1 cellular context compared by ENCODE assay signal in the genomic region with DNA sequence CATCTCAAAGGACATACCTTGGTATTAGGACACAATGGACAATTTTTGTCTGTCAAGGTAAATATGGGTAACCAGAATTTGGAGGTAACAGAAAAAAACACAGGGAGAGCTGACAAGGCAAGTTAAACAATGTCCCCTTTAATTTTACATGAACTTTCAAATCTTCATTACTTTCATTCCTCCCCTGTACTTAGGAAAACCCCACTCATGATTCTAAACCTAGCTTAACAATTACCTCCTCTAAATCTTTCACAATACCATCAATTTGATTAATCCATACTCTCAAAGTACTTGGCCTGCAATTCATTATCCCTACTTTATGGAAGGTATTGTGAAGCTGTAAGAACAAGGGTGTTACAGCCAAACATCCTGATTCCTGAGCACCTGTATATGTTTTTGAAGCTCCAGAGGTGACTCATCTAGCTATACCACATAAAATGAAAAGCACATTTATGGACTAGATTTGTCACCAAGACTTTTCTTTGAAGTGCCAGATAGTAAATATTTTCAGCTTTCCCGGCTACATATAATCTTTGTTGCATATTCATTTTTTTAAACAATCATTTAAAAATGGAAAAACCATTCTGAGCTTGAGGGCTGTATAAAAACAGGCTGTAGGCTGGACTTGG.
TF ChIP-seq lines count a peak whose summit lies in the region.

No MANE protein-coding gene starts in this region.

TF ChIP-seq in GM23338, 12 proteins besides CTCF, POLR2A, EP300 and RAD21:
- TF ChIP-seq, protein P1, sequence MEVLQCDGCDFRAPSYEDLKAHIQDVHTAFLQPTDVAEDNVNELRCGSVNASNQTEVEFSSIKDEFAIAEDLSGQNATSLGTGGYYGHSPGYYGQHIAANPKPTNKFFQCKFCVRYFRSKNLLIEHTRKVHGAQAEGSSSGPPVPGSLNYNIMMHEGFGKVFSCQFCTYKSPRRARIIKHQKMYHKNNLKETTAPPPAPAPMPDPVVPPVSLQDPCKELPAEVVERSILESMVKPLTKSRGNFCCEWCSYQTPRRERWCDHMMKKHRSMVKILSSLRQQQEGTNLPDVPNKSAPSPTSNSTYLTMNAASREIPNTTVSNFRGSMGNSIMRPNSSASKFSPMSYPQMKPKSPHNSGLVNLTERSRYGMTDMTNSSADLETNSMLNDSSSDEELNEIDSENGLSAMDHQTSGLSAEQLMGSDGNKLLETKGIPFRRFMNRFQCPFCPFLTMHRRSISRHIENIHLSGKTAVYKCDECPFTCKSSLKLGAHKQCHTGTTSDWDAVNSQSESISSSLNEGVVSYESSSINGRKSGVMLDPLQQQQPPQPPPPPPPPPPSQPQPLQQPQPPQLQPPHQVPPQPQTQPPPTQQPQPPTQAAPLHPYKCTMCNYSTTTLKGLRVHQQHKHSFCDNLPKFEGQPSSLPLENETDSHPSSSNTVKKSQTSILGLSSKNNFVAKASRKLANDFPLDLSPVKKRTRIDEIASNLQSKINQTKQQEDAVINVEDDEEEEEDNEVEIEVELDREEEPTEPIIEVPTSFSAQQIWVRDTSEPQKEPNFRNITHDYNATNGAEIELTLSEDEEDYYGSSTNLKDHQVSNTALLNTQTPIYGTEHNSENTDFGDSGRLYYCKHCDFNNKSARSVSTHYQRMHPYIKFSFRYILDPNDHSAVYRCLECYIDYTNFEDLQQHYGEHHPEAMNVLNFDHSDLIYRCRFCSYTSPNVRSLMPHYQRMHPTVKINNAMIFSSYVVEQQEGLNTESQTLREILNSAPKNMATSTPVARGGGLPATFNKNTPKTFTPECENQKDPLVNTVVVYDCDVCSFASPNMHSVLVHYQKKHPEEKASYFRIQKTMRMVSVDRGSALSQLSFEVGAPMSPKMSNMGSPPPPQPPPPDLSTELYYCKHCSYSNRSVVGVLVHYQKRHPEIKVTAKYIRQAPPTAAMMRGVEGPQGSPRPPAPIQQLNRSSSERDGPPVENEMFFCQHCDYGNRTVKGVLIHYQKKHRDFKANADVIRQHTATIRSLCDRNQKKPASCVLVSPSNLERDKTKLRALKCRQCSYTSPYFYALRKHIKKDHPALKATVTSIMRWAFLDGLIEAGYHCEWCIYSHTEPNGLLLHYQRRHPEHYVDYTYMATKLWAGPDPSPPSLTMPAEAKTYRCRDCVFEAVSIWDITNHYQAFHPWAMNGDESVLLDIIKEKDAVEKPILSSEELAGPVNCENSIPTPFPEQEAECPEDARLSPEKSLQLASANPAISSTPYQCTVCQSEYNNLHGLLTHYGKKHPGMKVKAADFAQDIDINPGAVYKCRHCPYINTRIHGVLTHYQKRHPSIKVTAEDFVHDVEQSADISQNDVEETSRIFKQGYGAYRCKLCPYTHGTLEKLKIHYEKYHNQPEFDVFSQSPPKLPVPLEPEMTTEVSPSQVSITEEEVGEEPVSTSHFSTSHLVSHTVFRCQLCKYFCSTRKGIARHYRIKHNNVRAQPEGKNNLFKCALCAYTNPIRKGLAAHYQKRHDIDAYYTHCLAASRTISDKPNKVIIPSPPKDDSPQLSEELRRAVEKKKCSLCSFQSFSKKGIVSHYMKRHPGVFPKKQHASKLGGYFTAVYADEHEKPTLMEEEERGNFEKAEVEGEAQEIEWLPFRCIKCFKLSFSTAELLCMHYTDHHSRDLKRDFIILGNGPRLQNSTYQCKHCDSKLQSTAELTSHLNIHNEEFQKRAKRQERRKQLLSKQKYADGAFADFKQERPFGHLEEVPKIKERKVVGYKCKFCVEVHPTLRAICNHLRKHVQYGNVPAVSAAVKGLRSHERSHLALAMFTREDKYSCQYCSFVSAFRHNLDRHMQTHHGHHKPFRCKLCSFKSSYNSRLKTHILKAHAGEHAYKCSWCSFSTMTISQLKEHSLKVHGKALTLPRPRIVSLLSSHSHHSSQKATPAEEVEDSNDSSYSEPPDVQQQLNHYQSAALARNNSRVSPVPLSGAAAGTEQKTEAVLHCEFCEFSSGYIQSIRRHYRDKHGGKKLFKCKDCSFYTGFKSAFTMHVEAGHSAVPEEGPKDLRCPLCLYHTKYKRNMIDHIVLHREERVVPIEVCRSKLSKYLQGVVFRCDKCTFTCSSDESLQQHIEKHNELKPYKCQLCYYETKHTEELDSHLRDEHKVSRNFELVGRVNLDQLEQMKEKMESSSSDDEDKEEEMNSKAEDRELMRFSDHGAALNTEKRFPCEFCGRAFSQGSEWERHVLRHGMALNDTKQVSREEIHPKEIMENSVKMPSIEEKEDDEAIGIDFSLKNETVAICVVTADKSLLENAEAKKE (CRISPR knock-in tag; IDR thresholded peaks at IDR 0.05), result no peak
- TF ChIP-seq STAT1 (IDR thresholded peaks at IDR 0.05; ENCODE audit: unreplicated experiment) (no peak), JUNB (IDR thresholded peaks at IDR 0.05; ENCODE audit: unreplicated experiment) (no peak), NANOG (IDR thresholded peaks at IDR 0.05; ENCODE audit: borderline replicate concordance) (no peak), EZH2 (IDR thresholded peaks at IDR 0.05; ENCODE audit: low read depth, unreplicated experiment) (no peak), ZNF331 (CRISPR knock-in tag; IDR thresholded peaks at IDR 0.05; ENCODE audit: low read depth) (no peak), CREB1 (CRISPR knock-in tag; IDR thresholded peaks at IDR 0.05; ENCODE audit: low read depth) (no peak), EZH2phosphoT487 (IDR thresholded peaks at IDR 0.05; ENCODE audit: unreplicated experiment) (no peak), POLR2AphosphoS5 (IDR thresholded peaks at IDR 0.05; ENCODE audit: low read depth) (no peak), ZNF114 (CRISPR knock-in tag; IDR thresholded peaks at IDR 0.05) (no peak)
- TF ChIP-seq, protein P2, sequence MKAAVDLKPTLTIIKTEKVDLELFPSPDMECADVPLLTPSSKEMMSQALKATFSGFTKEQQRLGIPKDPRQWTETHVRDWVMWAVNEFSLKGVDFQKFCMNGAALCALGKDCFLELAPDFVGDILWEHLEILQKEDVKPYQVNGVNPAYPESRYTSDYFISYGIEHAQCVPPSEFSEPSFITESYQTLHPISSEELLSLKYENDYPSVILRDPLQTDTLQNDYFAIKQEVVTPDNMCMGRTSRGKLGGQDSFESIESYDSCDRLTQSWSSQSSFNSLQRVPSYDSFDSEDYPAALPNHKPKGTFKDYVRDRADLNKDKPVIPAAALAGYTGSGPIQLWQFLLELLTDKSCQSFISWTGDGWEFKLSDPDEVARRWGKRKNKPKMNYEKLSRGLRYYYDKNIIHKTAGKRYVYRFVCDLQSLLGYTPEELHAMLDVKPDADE (IDR thresholded peaks at IDR 0.05), result no peak
- TF ChIP-seq, protein P3, sequence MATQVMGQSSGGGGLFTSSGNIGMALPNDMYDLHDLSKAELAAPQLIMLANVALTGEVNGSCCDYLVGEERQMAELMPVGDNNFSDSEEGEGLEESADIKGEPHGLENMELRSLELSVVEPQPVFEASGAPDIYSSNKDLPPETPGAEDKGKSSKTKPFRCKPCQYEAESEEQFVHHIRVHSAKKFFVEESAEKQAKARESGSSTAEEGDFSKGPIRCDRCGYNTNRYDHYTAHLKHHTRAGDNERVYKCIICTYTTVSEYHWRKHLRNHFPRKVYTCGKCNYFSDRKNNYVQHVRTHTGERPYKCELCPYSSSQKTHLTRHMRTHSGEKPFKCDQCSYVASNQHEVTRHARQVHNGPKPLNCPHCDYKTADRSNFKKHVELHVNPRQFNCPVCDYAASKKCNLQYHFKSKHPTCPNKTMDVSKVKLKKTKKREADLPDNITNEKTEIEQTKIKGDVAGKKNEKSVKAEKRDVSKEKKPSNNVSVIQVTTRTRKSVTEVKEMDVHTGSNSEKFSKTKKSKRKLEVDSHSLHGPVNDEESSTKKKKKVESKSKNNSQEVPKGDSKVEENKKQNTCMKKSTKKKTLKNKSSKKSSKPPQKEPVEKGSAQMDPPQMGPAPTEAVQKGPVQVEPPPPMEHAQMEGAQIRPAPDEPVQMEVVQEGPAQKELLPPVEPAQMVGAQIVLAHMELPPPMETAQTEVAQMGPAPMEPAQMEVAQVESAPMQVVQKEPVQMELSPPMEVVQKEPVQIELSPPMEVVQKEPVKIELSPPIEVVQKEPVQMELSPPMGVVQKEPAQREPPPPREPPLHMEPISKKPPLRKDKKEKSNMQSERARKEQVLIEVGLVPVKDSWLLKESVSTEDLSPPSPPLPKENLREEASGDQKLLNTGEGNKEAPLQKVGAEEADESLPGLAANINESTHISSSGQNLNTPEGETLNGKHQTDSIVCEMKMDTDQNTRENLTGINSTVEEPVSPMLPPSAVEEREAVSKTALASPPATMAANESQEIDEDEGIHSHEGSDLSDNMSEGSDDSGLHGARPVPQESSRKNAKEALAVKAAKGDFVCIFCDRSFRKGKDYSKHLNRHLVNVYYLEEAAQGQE (IDR thresholded peaks at IDR 0.05; ENCODE audit: unreplicated experiment), result no peak
TF ChIP-seq in GM23338: peak in this region for 0.
